9 cellular contexts compared by ENCODE assay signal in genomic region chr3:156978471-156978961, GRCh38.
DNase-seq lines count a peak whose midpoint lies in the region; ATAC-seq, FAIRE-seq and TF ChIP-seq lines count a peak whose summit lies in the region.
"Had no signal": no experiment of that assay in that cellular context is flagged by ENCODE, and none has a peak within 500 bp of the region (broad histone marks: within the 10 kb centered on the region; RNA-seq: fewer than 3 reads in every experiment).

No MANE protein-coding gene starts in this region.

- H3K27me3 Mint-ChIP-seq in immature natural killer cell (ENCODE audit: low read depth in 3 of 3): no peaks in the 10 kb centered on the region
- H3K27me3 Mint-ChIP-seq in glutamatergic neuron (ENCODE audit: unreplicated experiment): no peaks in the 10 kb centered on the region
- H3K27me3 Mint-ChIP-seq: stimulated activated naive CD8-positive, alpha-beta T cell treated with anti-CD3 and anti-CD28 coated beads, Interleukin-15, Interleukin-2, amounts not matched to agents 100 ng/mL and 50 ng/mL, for 24 hours had no signal

- no peak for DNase-seq in GM12892 (ENCODE audit: insufficient read length)
- DNase-seq in Karpas-422: peak; percentile 67
- DNase-seq in immature natural killer cell: peak; percentile 1 to 27 (median 3)
- no peak for DNase-seq in glutamatergic neuron
- no peak for DNase-seq in prostate gland (ENCODE audit: low spot score)
- no peak for DNase-seq in iPS-NIHi7 (ENCODE audit: extremely low spot score)
- DNase-seq in heart left ventricle: no peak

- H3K9me3 Mint-ChIP-seq in immature natural killer cell (no peaks in the 10 kb centered on the region), glutamatergic neuron (ENCODE audit: unreplicated experiment) (no peaks in the 10 kb centered on the region)
- H3K9me3 Mint-ChIP-seq: stimulated activated naive CD8-positive, alpha-beta T cell treated with anti-CD3 and anti-CD28 coated beads, Interleukin-15, Interleukin-2, amounts not matched to agents 100 ng/mL and 50 ng/mL, for 24 hours had no signal

- H3K4me3 Mint-ChIP-seq in immature natural killer cell (peak overlapping the region; percentile 2 to 58 (median 36)), glutamatergic neuron (ENCODE audit: unreplicated experiment) (no peak overlapping the region)
- H3K4me3 Mint-ChIP-seq: stimulated activated naive CD8-positive, alpha-beta T cell treated with anti-CD3 and anti-CD28 coated beads, Interleukin-15, Interleukin-2, amounts not matched to agents 100 ng/mL and 50 ng/mL, for 24 hours had no signal

- H2AFZ ChIP-seq in Karpas-422 (ENCODE audit: low read length): no peak overlapping the region

- no peaks in the 10 kb centered on the region for H3K36me3 Mint-ChIP-seq in immature natural killer cell
- H3K36me3 Mint-ChIP-seq in glutamatergic neuron (ENCODE audit: unreplicated experiment): no peaks in the 10 kb centered on the region

- H4K20me1 ChIP-seq in Karpas-422 (ENCODE audit: insufficient read depth, low read depth, low read length): no peaks in the 10 kb centered on the region; the same call in 1 of the 2 replicates

- no peak overlapping the region for H3K4me2 ChIP-seq in Karpas-422 (ENCODE audit: low read depth, low read length, poor library complexity, severe bottlenecking)

- H3K36me3 ChIP-seq in Karpas-422 (ENCODE audit: insufficient read depth, low read length) (no peaks in the 10 kb centered on the region), prostate gland (no peaks in the 10 kb centered on the region), heart left ventricle (no peaks in the 10 kb centered on the region)

- TF ChIP-seq POLR2A in GM12892 (IDR thresholded peaks at IDR 0.05; ENCODE audit: low read depth, low read length) (peak; percentile 43; the same call in 1 of the 2 replicates), prostate gland (IDR thresholded peaks at IDR 0.05) (no peak), heart left ventricle (IDR thresholded peaks at IDR 0.05) (no peak)

- H3K9me3 ChIP-seq in Karpas-422 (ENCODE audit: low read length): no peaks in the 10 kb centered on the region
- H3K9me3 ChIP-seq in prostate gland: no peaks in the 10 kb centered on the region
- no peaks in the 10 kb centered on the region for H3K9me3 ChIP-seq in heart left ventricle

- no peak overlapping the region for H3K27ac ChIP-seq in Karpas-422 (ENCODE audit: low read length)
- no peak overlapping the region for H3K27ac ChIP-seq in prostate gland
- no peak overlapping the region for H3K27ac ChIP-seq in heart left ventricle

- peak overlapping the region; percentile 8 to 66 (median 48) for H3K27ac Mint-ChIP-seq in immature natural killer cell
- H3K27ac Mint-ChIP-seq in glutamatergic neuron (ENCODE audit: unreplicated experiment): no peak overlapping the region
- H3K27ac Mint-ChIP-seq: stimulated activated naive CD8-positive, alpha-beta T cell treated with anti-CD3 and anti-CD28 coated beads, Interleukin-15, Interleukin-2, amounts not matched to agents 100 ng/mL and 50 ng/mL, for 24 hours had no signal

- peak; percentile 96 for FAIRE-seq in GM12892 (lab: Jason Lieb, UNC)

- no peak overlapping the region for H3K4me3 ChIP-seq in Karpas-422 (ENCODE audit: low read length)
- no peak overlapping the region for H3K4me3 ChIP-seq in prostate gland
- H3K4me3 ChIP-seq in heart left ventricle: no peak overlapping the region

- no peaks in the 10 kb centered on the region for H3K79me2 ChIP-seq in Karpas-422 (ENCODE audit: low read length)

- H3K4me1 Mint-ChIP-seq in immature natural killer cell (peaks cover 13 to 22% of the 10 kb centered on the region in 2 donors), glutamatergic neuron (ENCODE audit: low read depth, unreplicated experiment) (peaks cover 2% of the 10 kb centered on the region)

- no peak for TF ChIP-seq CTCF in glutamatergic neuron (IDR thresholded peaks at IDR 0.05; ENCODE audit: partially characterized antibody, unreplicated experiment)
- no peak for TF ChIP-seq CTCF in prostate gland (IDR thresholded peaks at IDR 0.05)
- TF ChIP-seq CTCF in heart left ventricle (IDR thresholded peaks at IDR 0.05): no peak

- ATAC-seq in GM21723 (IDR thresholded peaks at IDR 0.05; ENCODE audit: unreplicated experiment) (peak; percentile 94), heart left ventricle (no peak)

- no peak overlapping the region for H3K9ac ChIP-seq in Karpas-422 (ENCODE audit: low read length)

- H3K27me3 ChIP-seq in Karpas-422 (ENCODE audit: low read length) (no peaks in the 10 kb centered on the region), prostate gland (replicated peaks; ENCODE audit: insufficient read depth) (no peaks in the 10 kb centered on the region), heart left ventricle (no peaks in the 10 kb centered on the region)

- intact Hi-C loops in prostate gland (cut with DNase I): no loop called here
- intact Hi-C loops in heart left ventricle (cut with DNase I): no loop called here

- H3K9me2 ChIP-seq in Karpas-422 (replicated peaks; ENCODE audit: insufficient read depth, low read length): no peaks in the 10 kb centered on the region

- 87% methylated on average over 2 of the region's 2 CpGs for whole genome bisulfite sequencing in prostate gland
- 54 to 76% (median 68%) methylated on average over 2 of the region's 2 CpGs for WGBS in heart left ventricle, 4 donors

- H3K4me1 ChIP-seq in Karpas-422 (ENCODE audit: low read length) (peaks cover 8% of the 10 kb centered on the region), prostate gland (replicated peaks) (no peaks in the 10 kb centered on the region), heart left ventricle (no peaks in the 10 kb centered on the region)

Comparison
In these comparisons a context has a peak if more than half of its experiments do, and no peak if none do; other contexts are left out.
1. DNase-seq: peak in Karpas-422 (single experiment) and immature natural killer cell (3 of 3); none in GM12892 (single experiment), glutamatergic neuron (single experiment), prostate gland (single experiment), iPS-NIHi7 (single experiment) and heart left ventricle (0 of 5).